In the genomic region with DNA sequence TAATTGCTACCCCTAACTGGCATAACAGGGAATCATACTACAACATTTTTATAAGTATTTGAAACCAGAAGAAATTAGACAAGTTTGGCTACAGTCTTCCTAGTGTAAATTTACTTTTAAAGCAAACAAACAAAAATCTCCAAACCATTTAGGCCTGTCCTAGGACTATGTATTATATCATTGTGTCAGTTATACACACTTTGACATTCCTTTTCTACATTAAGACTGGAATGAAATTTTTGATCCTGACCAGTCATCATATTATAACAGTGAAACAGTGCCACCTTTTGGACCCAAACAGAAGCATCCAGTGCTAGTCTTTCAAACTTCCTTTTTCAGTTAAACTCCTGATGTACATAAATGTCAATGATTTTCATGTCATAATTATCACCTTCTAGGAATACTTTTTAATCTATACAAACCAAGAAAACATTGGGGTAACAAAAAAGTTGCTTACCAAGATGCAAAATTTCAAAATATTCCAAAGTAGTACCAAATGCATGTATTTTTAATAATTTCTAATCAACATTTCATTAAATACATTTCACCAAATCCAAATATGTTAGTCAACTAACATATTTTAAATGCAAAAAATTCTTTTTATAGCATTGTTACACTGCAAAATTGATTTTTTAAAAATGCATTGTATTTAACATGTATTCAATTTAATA, we compare ENCODE assay signal across 8 cellular contexts.
DNase-seq lines count a peak whose midpoint lies in the region; ATAC-seq and TF ChIP-seq lines count a peak whose summit lies in the region.

No MANE protein-coding gene starts in this region.

- H3K79me2 ChIP-seq in Karpas-422 (ENCODE audit: low read length), result no peaks in the 10 kb centered on the region

- DNase-seq in DMS114 treated with DMSO at 0.1 percent for 48 hours (lab: John Stamatoyannopoulos, UW; ENCODE audit: unreplicated experiment) (peak; percentile 51), Karpas-422 (peak; percentile 82), Panc1 (ENCODE audit: low read depth, low spot score) (peak; percentile 55), epidermal melanocyte (ENCODE audit: insufficient read length, low spot score) (peak; percentile 53)
- DNase-seq in naive thymus-derived CD8-positive, alpha-beta T cell, result peak in 4 of 10 donors; percentile 3 to 41 (median 34)
- no peak for DNase-seq in effector memory CD4-positive, alpha-beta T cell

- no peak overlapping the region for H3K4me3 ChIP-seq in Karpas-422 (ENCODE audit: low read length)
- H3K4me3 ChIP-seq in Panc1 (ENCODE audit: low read depth in 2 of 2, low read length in 2 of 2), result no peak overlapping the region
- no peak overlapping the region for H3K4me3 ChIP-seq in effector memory CD4-positive, alpha-beta T cell (ENCODE audit: insufficient read depth, low read depth, low read length, poor library complexity, severe bottlenecking)

- no peak overlapping the region for H3K4me2 ChIP-seq in Karpas-422 (ENCODE audit: low read depth, low read length, poor library complexity, severe bottlenecking)

- H3K27me3 ChIP-seq in Karpas-422 (ENCODE audit: low read length) (no peaks in the 10 kb centered on the region), Panc1 (ENCODE audit: control insufficient read depth, insufficient read depth, low read length) (no peaks in the 10 kb centered on the region)
- no peaks in the 10 kb centered on the region for H3K27me3 ChIP-seq in effector memory CD4-positive, alpha-beta T cell (replicated peaks; ENCODE audit: control insufficient read depth, insufficient read depth, low read length, poor library complexity, severe bottlenecking)

- no peak overlapping the region for H3K9ac ChIP-seq in Karpas-422 (ENCODE audit: low read length)

- CTCF ChIA-PET in Panc1 (lab: Charles Lee), result no interaction called here

- H4K20me1 ChIP-seq in Karpas-422 (ENCODE audit: insufficient read depth, low read depth, low read length), result no peaks in the 10 kb centered on the region

- peak; percentile 70; the same call in 1 of the 2 replicates for TF ChIP-seq CTCF in Panc1 (IDR thresholded peaks at IDR 0.05)

- peak; percentile 64 for ATAC-seq in GM21360 (IDR thresholded peaks at IDR 0.05; ENCODE audit: unreplicated experiment)
- ATAC-seq in Panc1, result no peak
- ATAC-seq in naive thymus-derived CD8-positive, alpha-beta T cell, result peak; percentile 30 to 46
- ATAC-seq in GM21447 (IDR thresholded peaks at IDR 0.05; ENCODE audit: unreplicated experiment), result no peak

- POLR2A ChIA-PET in Panc1 (lab: Charles Lee), result no interaction called here
- POLR2A ChIA-PET in naive thymus-derived CD8-positive, alpha-beta T cell (lab: Charles Lee), result no interaction called here

- no TSS peak for BruUV-seq in Panc1 (replicated peaks; lab: Mats Ljungman, UMichigan)

- H2AFZ ChIP-seq in Karpas-422 (ENCODE audit: low read length), result no peak overlapping the region

- H3K36me3 ChIP-seq in Karpas-422 (ENCODE audit: insufficient read depth, low read length) (no peaks in the 10 kb centered on the region), Panc1 (ENCODE audit: control insufficient read depth, insufficient read depth, low read length) (no peaks in the 10 kb centered on the region)
- no peaks in the 10 kb centered on the region for H3K36me3 ChIP-seq in effector memory CD4-positive, alpha-beta T cell (ENCODE audit: control insufficient read depth, insufficient read depth, low read length)

- intact Hi-C loops in Panc1 (cut with micrococcal nuclease; ENCODE audit: unreplicated experiment), result loop anchor here (2.0 to 10.0 kb wide), 3 partner anchors 152 to 396 kb away; a partner anchor contains a TSS

- no peaks in the 10 kb centered on the region for H3K4me1 Mint-ChIP-seq in naive thymus-derived CD8-positive, alpha-beta T cell

- H3K4me1 ChIP-seq in Karpas-422 (ENCODE audit: low read length) (no peaks in the 10 kb centered on the region), Panc1 (ENCODE audit: control insufficient read depth, insufficient read depth, low read length) (no peaks in the 10 kb centered on the region)
- no peaks in the 10 kb centered on the region for H3K4me1 ChIP-seq in effector memory CD4-positive, alpha-beta T cell (ENCODE audit: control insufficient read depth, insufficient read depth, low read length, poor library complexity, severe bottlenecking)

- in situ Hi-C loops in Panc1 (cut with HindIII; ENCODE audit: low pct_unique_long_range_greater_than_20kb, low sequenced_read_pairs), result no loop called here

- H3K9me3 Mint-ChIP-seq in naive thymus-derived CD8-positive, alpha-beta T cell, result no peaks in the 10 kb centered on the region

- H3K36me3 Mint-ChIP-seq in naive thymus-derived CD8-positive, alpha-beta T cell, result peaks cover 2 to 11% (median 10%) of the 10 kb centered on the region in 3 donors

- no peak overlapping the region for H3K27ac ChIP-seq in Karpas-422 (ENCODE audit: low read length)
- no peak overlapping the region for H3K27ac ChIP-seq in Panc1 (ENCODE audit: low read length)
- no peak overlapping the region for H3K27ac ChIP-seq in effector memory CD4-positive, alpha-beta T cell (ENCODE audit: insufficient read depth, low read length, poor library complexity, severe bottlenecking)

- H3K27me3 Mint-ChIP-seq in naive thymus-derived CD8-positive, alpha-beta T cell, result no peaks in the 10 kb centered on the region

- no peaks in the 10 kb centered on the region for H3K9me2 ChIP-seq in Karpas-422 (replicated peaks; ENCODE audit: insufficient read depth, low read length)

- no peak overlapping the region for H3K4me3 Mint-ChIP-seq in naive thymus-derived CD8-positive, alpha-beta T cell

- no peaks in the 10 kb centered on the region for H3K9me3 ChIP-seq in Karpas-422 (ENCODE audit: low read length)
- H3K9me3 ChIP-seq in Panc1 (ENCODE audit: control insufficient read depth, insufficient read depth, low read depth, low read length), result no peaks in the 10 kb centered on the region
- no peaks in the 10 kb centered on the region for H3K9me3 ChIP-seq in effector memory CD4-positive, alpha-beta T cell (ENCODE audit: control insufficient read depth, low read length)

- no peak overlapping the region for H3K27ac Mint-ChIP-seq in naive thymus-derived CD8-positive, alpha-beta T cell

Comparison
In these comparisons a context has a peak if more than half of its experiments do, and no peak if none do; other contexts are left out.
1. DNase-seq: peak in DMS114 treated with DMSO at 0.1 percent for 48 hours (single experiment), Karpas-422 (single experiment), Panc1 (single experiment) and epidermal melanocyte (single experiment); none in effector memory CD4-positive, alpha-beta T cell (0 of 3).
2. ATAC-seq: peak in GM21360 (single experiment) and naive thymus-derived CD8-positive, alpha-beta T cell (2 of 2); none in Panc1 (single experiment) and GM21447 (single experiment).